8 cellular contexts compared by ENCODE assay signal in the genomic region with DNA sequence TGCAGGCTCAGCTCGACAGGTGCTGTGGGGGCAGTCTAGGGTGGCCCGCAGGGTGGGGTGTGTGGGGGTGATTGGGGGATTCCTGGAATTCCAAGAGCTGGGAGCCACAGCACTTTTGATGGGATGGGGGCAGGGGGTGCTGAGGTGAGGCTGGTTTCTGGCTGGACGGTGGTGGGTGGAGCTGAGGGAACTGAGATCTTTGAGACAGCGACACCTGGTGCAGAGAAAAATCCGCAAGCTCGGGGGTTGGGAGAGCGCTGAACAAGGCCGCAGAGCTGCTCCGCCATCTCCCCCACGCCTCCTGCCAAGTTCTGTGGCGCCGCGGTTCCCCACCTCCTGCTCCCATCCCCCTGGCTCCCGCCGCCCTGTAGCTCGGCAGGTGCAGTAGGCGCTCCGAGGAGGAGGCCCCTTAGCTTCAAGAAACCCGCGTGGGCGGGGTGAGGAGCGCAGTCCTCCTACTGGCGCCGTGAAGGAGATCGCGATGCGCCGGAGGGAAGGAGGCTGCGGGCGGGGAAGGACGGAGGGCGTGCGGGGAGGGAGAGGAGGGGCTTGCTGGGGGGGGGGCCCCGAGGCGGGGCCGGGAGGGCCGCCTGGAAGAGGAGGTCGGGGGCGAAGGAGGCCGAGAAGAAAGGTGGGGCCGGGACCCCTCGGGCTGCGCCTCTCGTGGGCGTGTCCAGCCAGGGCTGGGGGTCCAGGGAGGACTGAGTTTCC. TPM values are rescaled to one million over a fixed set of nuclear protein-coding genes. Genes with fewer than 3 reads are reported as not detected.
DNase-seq lines count a peak whose midpoint lies in the region; ATAC-seq and TF ChIP-seq lines count a peak whose summit lies in the region.

No MANE protein-coding gene starts in this region.

- in situ Hi-C loops in HAP-1 (cut with MboI; ENCODE audit: low sequenced_read_pairs), result no loop called here

- H3K4me1 ChIP-seq in HAP-1, result peaks cover 6% of the 10 kb centered on the region

- TF ChIP-seq CTCF in AG09309 (IDR thresholded peaks at IDR 0.05; ENCODE audit: control insufficient read depth, insufficient read depth, low read depth, low read length, missing control alignments) (peak; percentile 76), kidney epithelial cell (IDR thresholded peaks at IDR 0.05; ENCODE audit: insufficient read depth, low read length, poor library complexity, severe bottlenecking) (peak; percentile 79)

- H3K4me3 ChIP-seq in AG09309 (ENCODE audit: control insufficient read depth, low read depth, low read length) (peak overlapping the region; percentile 68), HAP-1 (peak overlapping the region; percentile 54), kidney epithelial cell (ENCODE audit: low read depth, low read length) (peak overlapping the region; percentile 67)

- no peaks in the 10 kb centered on the region for H3K9me3 ChIP-seq in HAP-1

- H3K36me3 ChIP-seq in HAP-1 (replicated peaks), result peaks cover 12% of the 10 kb centered on the region; the same call in 1 of the 2 replicates
- no peaks in the 10 kb centered on the region for H3K36me3 ChIP-seq in kidney epithelial cell (ENCODE audit: control insufficient read depth, insufficient read depth, low read length)

- peak; percentile 7 for ATAC-seq in activated CD4-positive, CD25-positive, alpha-beta regulatory T cell treated with anti-CD3 and anti-CD28 coated beads, Interleukin-2, amount 50 U/mL, for 24 hours
- ATAC-seq in HG02763 (IDR thresholded peaks at IDR 0.05; ENCODE audit: unreplicated experiment), result no peak

- H3K27me3 ChIP-seq in HAP-1 (ENCODE audit: low read depth) (no peaks in the 10 kb centered on the region), kidney epithelial cell (ENCODE audit: control insufficient read depth, insufficient read depth, low read length) (peaks cover 26% of the 10 kb centered on the region)

- peak; percentile 27 for DNase-seq in AG09309 (ENCODE audit: low read depth)
- peak; percentile 87 to 93 for DNase-seq in HAP-1 (ENCODE audit: low spot score in 2 of 2)
- DNase-seq in NCI-H446 treated with DMSO at 0.1 percent for 48 hours (lab: John Stamatoyannopoulos, UW), result peak; percentile 78
- DNase-seq in central memory CD4-positive, alpha-beta T cell, result peak; percentile 89
- peak; percentile 57 for DNase-seq in kidney epithelial cell (ENCODE audit: low read depth)
- peak; percentile 89 for DNase-seq in stimulated activated CD4-positive, alpha-beta T cell treated with anti-CD3 and anti-CD28 coated beads, Interleukin-15, amount 100 ng/mL, for 24 hours

RNA-seq across cellular contexts. Expression of a gene that starts 1.3 kb away (rescaled TPM):
- 7.1 and 7.5 TPM in 2 replicates for total RNA-seq in kidney epithelial cell

RNA-seq across cellular contexts. Expression of a gene that starts 3.1 kb away (rescaled TPM):
- 2.0 and 11.1 TPM in 2 replicates for total RNA-seq in kidney epithelial cell

RNA-seq across cellular contexts. Expression of a gene that starts 15.1 kb away (rescaled TPM):
- 101 and 128 TPM in 2 replicates for total RNA-seq in kidney epithelial cell

RNA-seq across cellular contexts. Expression of a gene that starts 36.6 kb away (rescaled TPM):
- 10.1 and 13.4 TPM in 2 replicates for total RNA-seq in kidney epithelial cell

Comparison
In these comparisons a context has a peak if more than half of its experiments do, and no peak if none do; other contexts are left out.
1. DNase-seq: peak in every context shown above with its lines; median percentile 90 in HAP-1; 89 in central memory CD4-positive, alpha-beta T cell; 89 in stimulated activated CD4-positive, alpha-beta T cell treated with anti-CD3 and anti-CD28 coated beads, Interleukin-15, amount 100 ng/mL, for 24 hours; 78 in NCI-H446 treated with DMSO at 0.1 percent for 48 hours; 57 in kidney epithelial cell; 27 in AG09309.